Comparison of ENCODE assay signal across 10 cellular contexts in the genomic region with DNA sequence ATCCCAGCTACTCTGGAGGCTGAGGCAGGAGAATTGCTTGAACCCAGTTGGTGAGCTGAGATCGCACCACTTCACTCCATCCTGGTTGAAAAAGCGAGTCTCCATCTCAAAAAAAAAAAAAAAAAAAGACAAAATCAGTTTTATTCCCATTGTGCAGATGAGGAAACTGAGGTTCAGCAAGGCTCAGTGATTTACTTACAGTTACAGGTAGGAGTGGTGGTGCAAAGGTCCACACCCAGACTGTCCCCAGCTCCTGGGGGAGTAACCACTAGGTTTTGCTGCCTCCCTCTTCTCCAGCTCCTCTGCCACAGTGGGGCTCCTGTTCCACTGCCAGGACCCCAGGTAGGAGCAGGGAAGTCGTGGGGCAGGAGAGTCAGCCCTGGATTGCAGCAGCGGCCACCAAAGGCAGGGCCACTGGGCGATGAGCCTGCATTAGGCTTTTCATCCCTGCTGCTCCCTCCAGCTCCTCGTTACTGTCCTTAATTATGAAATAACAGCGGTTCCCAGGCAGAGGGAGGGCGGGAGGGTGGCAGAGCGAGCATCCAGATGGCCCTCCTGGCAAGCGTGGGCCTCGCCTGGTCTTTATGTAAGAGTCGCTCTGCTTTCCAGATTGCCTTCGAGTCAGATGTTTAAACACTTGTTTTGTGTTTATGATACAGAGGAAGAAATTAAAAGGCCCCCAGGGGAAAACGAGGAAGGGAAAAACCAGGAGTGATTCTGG. TPM values are rescaled to one million over a fixed set of nuclear protein-coding genes. Genes with fewer than 3 reads are reported as not detected.
A peak's percentile ranks its signal among the peaks of the same experiment; 100 is the strongest.
DNase-seq lines count a peak whose midpoint lies in the region; ATAC-seq and TF ChIP-seq lines count a peak whose summit lies in the region.
"Had no signal": no experiment of that assay in that cellular context is flagged by ENCODE, and none has a peak within 500 bp of the region (broad histone marks: within the 10 kb centered on the region; RNA-seq: fewer than 3 reads in every experiment).

No MANE protein-coding gene starts in this region.

- intact Hi-C loops in psoas muscle (cut with DNase I): loop anchor here in 1 of 2 donors (5.0 kb wide), 1 partner anchor 132 kb away; no protein-coding TSS in a partner anchor

- H3K4me3 ChIP-seq in psoas muscle: peak overlapping the region; percentile 10
- H3K4me3 ChIP-seq: pancreas had no signal

- H3K36me3 Mint-ChIP-seq in endothelial cell (ENCODE audit: low read depth, unreplicated experiment): peaks cover 3% of the 10 kb centered on the region

- no peaks in the 10 kb centered on the region for H3K27me3 ChIP-seq in psoas muscle (ENCODE audit: insufficient read depth in 3 of 3, low read length in 2 of 3)
- H3K27me3 ChIP-seq: pancreas had no signal

- TF ChIP-seq CTCF in psoas muscle (IDR thresholded peaks at IDR 0.05): no peak
- no peak for TF ChIP-seq CTCF in endothelial cell (IDR thresholded peaks at IDR 0.05; ENCODE audit: unreplicated experiment)

- H3K36me3 ChIP-seq in psoas muscle (ENCODE audit: insufficient read depth in 1 of 2, low read depth in 1 of 2): no peaks in the 10 kb centered on the region
- H3K36me3 ChIP-seq: pancreas had no signal

- peak in 2 of 4 donors; percentile 40 to 65 for ATAC-seq in psoas muscle
- no peak for ATAC-seq in HG02852 (IDR thresholded peaks at IDR 0.05; ENCODE audit: unreplicated experiment)

- H3K4me3 Mint-ChIP-seq in endothelial cell (ENCODE audit: unreplicated experiment): no peak overlapping the region

- peaks cover 2% of the 10 kb centered on the region for H3K27me3 Mint-ChIP-seq in endothelial cell (ENCODE audit: unreplicated experiment)

- H3K27ac ChIP-seq in cingulate gyrus (ENCODE audit: low read depth, low read length) (peak overlapping the region; percentile 63), psoas muscle (no peak overlapping the region)
- H3K27ac ChIP-seq: pancreas had no signal

- no peaks in the 10 kb centered on the region for H3K9me3 Mint-ChIP-seq in endothelial cell (ENCODE audit: unreplicated experiment)
- H3K9me3 Mint-ChIP-seq: activated T-helper 2 cell treated with anti-CD3 and anti-CD28 coated beads, Interferon-gamma antibody, Interleukin-2, Interleukin-4, amounts not matched to agents 10 μg/mL and 5 μg/mL and 100 μg/mL, durations not matched to agents 14 hours and 24 hours and 36 hours had no signal

- peaks cover 3% of the 10 kb centered on the region for H3K9me3 ChIP-seq in psoas muscle
- H3K9me3 ChIP-seq: pancreas had no signal

- H3K27ac Mint-ChIP-seq in endothelial cell (ENCODE audit: unreplicated experiment): no peak overlapping the region
- H3K27ac Mint-ChIP-seq: activated T-helper 2 cell treated with anti-CD3 and anti-CD28 coated beads, Interferon-gamma antibody, Interleukin-2, Interleukin-4, amounts not matched to agents 10 μg/mL and 5 μg/mL and 100 μg/mL, durations not matched to agents 14 hours and 24 hours and 36 hours had no signal

- WGBS in psoas muscle, 3 donors: 37 to 43% (median 39%) methylated on average over 14 of the region's 14 CpGs

- peaks cover 23% of the 10 kb centered on the region for H3K4me1 Mint-ChIP-seq in endothelial cell (ENCODE audit: unreplicated experiment)

- peak; percentile 90 for DNase-seq in DMS 273 treated with DMSO at 0.1 percent for 48 hours (lab: John Stamatoyannopoulos, UW)
- DNase-seq in NCI-H2171 treated with DMSO at 0.1 percent for 48 hours (lab: John Stamatoyannopoulos, UW): peak; percentile 98
- peak in 1 of 2 donors; percentile 73 for DNase-seq in psoas muscle
- no peak for DNase-seq in endothelial cell (ENCODE audit: low spot score)
- no peak for DNase-seq in KBM-7
- no peak for DNase-seq in HuH-7 (ENCODE audit: low spot score)
- DNase-seq: pancreas had no signal

- in situ Hi-C loops in KBM-7 (cut with MboI; ENCODE audit: low pct_unique_long_range_greater_than_20kb, low sequenced_read_pairs): no loop called here

- H3K4me1 ChIP-seq in psoas muscle: no peaks in the 10 kb centered on the region
- H3K4me1 ChIP-seq: pancreas had no signal

RNA-seq across cellular contexts. Expression of a gene that starts 15.5 kb away (rescaled TPM):
- total RNA-seq in psoas muscle (1 to 10 TPM; 3.5 to 6.1 (median 3.7) TPM), endothelial cell (ENCODE audit: unreplicated experiment) (not detected)
- 1 to 10 TPM; 2.0 to 2.1 (median 2.1) TPM for polyA plus RNA-seq in psoas muscle
- total RNA-seq: activated T-helper 2 cell treated with anti-CD3 and anti-CD28 coated beads, Interferon-gamma antibody, Interleukin-2, Interleukin-4, amounts not matched to agents 10 μg/mL and 5 μg/mL and 100 μg/mL, durations not matched to agents 14 hours and 24 hours and 36 hours had no signal

Comparison
In these comparisons a context has a peak if more than half of its experiments do, and no peak if none do; other contexts are left out.
1. DNase-seq: peak in DMS 273 treated with DMSO at 0.1 percent for 48 hours (single experiment) and NCI-H2171 treated with DMSO at 0.1 percent for 48 hours (single experiment); none in endothelial cell (single experiment), KBM-7 (single experiment) and HuH-7 (single experiment).